Comparison of ENCODE assay signal across 1 cellular context in the genomic region with DNA sequence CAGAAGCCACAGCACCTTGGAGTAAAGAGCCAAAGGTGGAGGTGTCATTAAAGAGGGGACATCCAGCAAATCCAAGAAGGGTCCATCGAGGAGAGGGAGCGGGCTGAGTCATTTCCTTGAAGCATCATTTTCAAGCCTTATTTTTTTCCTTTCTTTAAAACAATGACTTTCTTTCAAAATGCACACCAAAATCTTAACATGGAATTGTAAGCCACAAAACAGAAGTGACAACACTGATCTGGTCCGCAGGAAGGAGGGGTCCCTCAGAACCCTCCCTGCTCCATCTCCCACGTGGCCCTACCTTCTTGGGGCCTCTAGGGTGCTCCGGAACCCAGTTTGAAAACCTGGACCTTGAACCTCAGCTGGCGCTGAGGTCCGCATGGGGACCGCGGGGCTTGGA.
TF ChIP-seq lines count a peak whose summit lies in the region.

No MANE protein-coding gene starts in this region.

TF ChIP-seq in K562, 482 proteins besides CTCF, POLR2A, EP300 and RAD21 (continued from another document):
- TF ChIP-seq VEZF1 (CRISPR knock-in tag; IDR thresholded peaks at IDR 0.05) (no peak), ATF1 (CRISPR knock-in tag; IDR thresholded peaks at IDR 0.05) (no peak), ATF1 (tag; IDR thresholded peaks at IDR 0.05) (no peak), EHMT2 (IDR thresholded peaks at IDR 0.05) (no peak), ZFPM2 (CRISPR knock-in tag; IDR thresholded peaks at IDR 0.05) (no peak), PHF8 (IDR thresholded peaks at IDR 0.05; ENCODE audit: borderline replicate concordance, low read length) (no peak), ZNF395 (CRISPR knock-in tag; IDR thresholded peaks at IDR 0.05) (peak; percentile 57; the same call in 1 of the 2 replicates)
- TF ChIP-seq, protein P1, sequence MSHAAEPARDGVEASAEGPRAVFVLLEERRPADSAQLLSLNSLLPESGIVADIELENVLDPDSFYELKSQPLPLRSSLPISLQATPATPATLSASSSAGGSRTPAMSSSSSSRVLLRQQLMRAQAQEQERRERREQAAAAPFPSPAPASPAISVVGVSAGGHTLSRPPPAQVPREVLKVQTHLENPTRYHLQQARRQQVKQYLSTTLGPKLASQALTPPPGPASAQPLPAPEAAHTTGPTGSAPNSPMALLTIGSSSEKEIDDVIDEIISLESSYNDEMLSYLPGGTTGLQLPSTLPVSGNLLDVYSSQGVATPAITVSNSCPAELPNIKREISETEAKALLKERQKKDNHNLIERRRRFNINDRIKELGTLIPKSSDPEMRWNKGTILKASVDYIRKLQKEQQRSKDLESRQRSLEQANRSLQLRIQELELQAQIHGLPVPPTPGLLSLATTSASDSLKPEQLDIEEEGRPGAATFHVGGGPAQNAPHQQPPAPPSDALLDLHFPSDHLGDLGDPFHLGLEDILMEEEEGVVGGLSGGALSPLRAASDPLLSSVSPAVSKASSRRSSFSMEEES (CRISPR knock-in tag; IDR thresholded peaks at IDR 0.05): no peak
